In the genomic region with DNA sequence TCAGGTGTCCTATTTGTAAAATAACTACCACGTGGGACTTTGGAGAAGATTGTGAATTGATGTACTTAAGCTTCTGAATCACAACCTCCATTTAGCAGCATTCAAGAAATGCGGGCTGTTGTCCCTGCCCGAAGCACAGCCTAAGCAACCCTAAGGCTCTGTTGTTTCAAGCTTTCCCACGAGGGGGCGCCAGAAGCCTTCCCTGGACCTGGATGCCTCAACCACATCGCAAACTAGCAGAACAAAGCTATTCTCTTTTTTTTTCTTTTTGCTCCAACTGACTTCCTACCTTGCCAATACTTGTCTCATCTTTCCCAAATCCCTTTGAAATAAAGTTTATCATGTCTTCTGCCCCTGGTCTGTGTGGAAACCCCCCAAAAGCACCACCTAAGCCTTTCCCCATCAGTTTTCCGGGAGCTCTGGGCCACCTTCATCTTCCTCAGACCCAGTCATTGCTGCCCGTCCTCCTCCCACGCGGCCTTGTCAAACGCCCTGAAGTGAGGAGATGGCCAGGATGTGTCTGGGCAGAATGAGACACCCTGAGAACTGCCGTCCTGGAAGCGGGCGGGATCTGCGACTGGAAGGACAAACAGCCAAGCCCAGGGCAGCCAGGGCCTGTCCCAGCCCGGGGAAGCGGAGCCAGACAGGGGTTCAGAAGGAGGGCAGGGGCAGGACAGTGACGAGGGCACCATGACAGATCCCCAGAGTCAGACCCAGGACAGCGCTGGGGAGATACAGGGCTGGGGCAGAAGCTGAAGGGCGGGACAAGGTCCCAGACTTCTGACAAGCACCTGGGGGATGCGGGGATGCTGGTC, we compare ENCODE assay signal across 8 cellular contexts.
DNase-seq lines count a peak whose midpoint lies in the region; ATAC-seq and TF ChIP-seq lines count a peak whose summit lies in the region.

No MANE protein-coding gene starts in this region.

- DNase-seq in AG09319 (ENCODE audit: extremely low read depth, low read depth): peak; percentile 50
- peak; percentile 25 for DNase-seq in NCI-H2171 (lab: John Stamatoyannopoulos, UW)
- DNase-seq in activated CD4-positive, CD25-positive, alpha-beta regulatory T cell treated with anti-CD3 and anti-CD28 coated beads, Interleukin-2, amount 50 U/mL, for 72 hours: peak; percentile 87
- peak; percentile 89 for DNase-seq in cerebellar cortex (ENCODE audit: low spot score)
- DNase-seq in left colon: peak; percentile 51 to 86
- peak; percentile 79 for DNase-seq in stimulated activated CD4-positive, alpha-beta T cell treated with anti-CD3 and anti-CD28 coated beads, Interleukin-4, amount 100 ng/mL, for 1 hour

- intact Hi-C loops in left colon (cut with DNase I, micrococcal nuclease): loop anchor here (5.0 kb wide), 3 partner anchors 134 to 149 kb away; no protein-coding TSS in a partner anchor

- peak; percentile 60 for ATAC-seq in GM21723 (IDR thresholded peaks at IDR 0.05; ENCODE audit: unreplicated experiment)
- peak; percentile 78 for ATAC-seq in left colon
- no peak for ATAC-seq in HG02610 (IDR thresholded peaks at IDR 0.05; ENCODE audit: unreplicated experiment)

- TF ChIP-seq CTCF in AG09319 (IDR thresholded peaks at IDR 0.05; ENCODE audit: low read depth, low read length): peak; percentile 96

Comparison
In these comparisons a context has a peak if more than half of its experiments do, and no peak if none do; other contexts are left out.
1. DNase-seq: peak in every context shown above with its lines; median percentile 89 in cerebellar cortex; 87 in activated CD4-positive, CD25-positive, alpha-beta regulatory T cell treated with anti-CD3 and anti-CD28 coated beads, Interleukin-2, amount 50 U/mL, for 72 hours; 79 in stimulated activated CD4-positive, alpha-beta T cell treated with anti-CD3 and anti-CD28 coated beads, Interleukin-4, amount 100 ng/mL, for 1 hour; 68 in left colon; 50 in AG09319; 25 in NCI-H2171.